ENCODE assay signal across 6 cellular contexts in the genomic region with DNA sequence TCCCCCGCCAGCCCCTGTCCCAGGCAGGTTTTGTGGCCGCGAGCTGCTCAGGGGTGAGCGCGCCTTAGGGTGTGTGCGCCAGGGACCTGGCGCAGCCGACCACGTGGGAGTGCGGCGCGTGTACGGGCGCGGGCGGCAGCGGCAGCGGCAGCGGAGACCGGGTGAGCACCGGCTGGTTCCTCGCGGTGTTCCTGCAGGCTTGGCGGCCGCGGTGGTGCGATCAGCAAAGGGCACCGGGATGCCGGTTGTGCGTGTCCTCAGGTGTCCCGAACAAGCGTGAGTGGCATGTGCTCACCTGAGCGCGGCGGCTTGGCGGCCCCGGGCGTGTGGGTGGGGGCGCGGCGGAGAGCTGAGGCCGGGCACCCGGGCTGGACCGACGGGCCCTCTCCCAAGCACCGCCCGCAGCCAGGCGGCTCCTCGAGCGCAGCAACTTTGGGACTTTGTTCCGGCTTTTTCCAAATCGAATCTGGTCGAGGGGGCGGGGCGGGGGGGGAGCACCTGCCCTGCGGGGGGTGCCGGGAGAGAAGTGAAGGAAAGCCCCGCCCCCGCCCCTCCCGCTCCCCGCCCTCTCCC. TPM values are rescaled to one million over a fixed set of nuclear protein-coding genes. Genes with fewer than 3 reads are reported as not detected.
DNase-seq lines count a peak whose midpoint lies in the region; ATAC-seq lines count a peak whose summit lies in the region.

No MANE protein-coding gene starts in this region.

- no peaks in the 10 kb centered on the region for H3K36me3 Mint-ChIP-seq in naive thymus-derived CD4-positive, alpha-beta T cell

- ATAC-seq in naive thymus-derived CD4-positive, alpha-beta T cell: peak; percentile 35
- no peak for ATAC-seq in HG02623 (IDR thresholded peaks at IDR 0.05; ENCODE audit: unreplicated experiment)
- ATAC-seq in GM21515 (IDR thresholded peaks at IDR 0.05; ENCODE audit: unreplicated experiment): no peak

- peaks cover 5 to 12% of the 10 kb centered on the region in 2 donors for H3K27me3 ChIP-seq in naive thymus-derived CD4-positive, alpha-beta T cell (ENCODE audit: control insufficient read depth in 2 of 2, insufficient read depth in 2 of 2, low read length in 2 of 2)

- peaks cover 0 to 5% of the 10 kb centered on the region in 2 donors for H3K4me1 ChIP-seq in naive thymus-derived CD4-positive, alpha-beta T cell (ENCODE audit: control insufficient read depth in 2 of 2, insufficient read depth in 2 of 2, low read length in 2 of 2)

- no peak overlapping the region for H3K4me3 ChIP-seq in naive thymus-derived CD4-positive, alpha-beta T cell (ENCODE audit: low read length)

- peak; percentile 51 for DNase-seq in NCI-H1105 treated with DMSO at 0.1 percent for 48 hours (lab: John Stamatoyannopoulos, UW)
- DNase-seq in NCI-H1105 (lab: John Stamatoyannopoulos, UW): no peak
- DNase-seq in astrocyte of the hippocampus (ENCODE audit: low read depth, low spot score): peak; percentile 37
- DNase-seq in naive thymus-derived CD4-positive, alpha-beta T cell: peak in 3 of 9 donors; percentile 24 to 52 (median 31)

- H3K27ac Mint-ChIP-seq in naive thymus-derived CD4-positive, alpha-beta T cell: no peak overlapping the region

- peaks cover 22 to 52% (median 30%) of the 10 kb centered on the region in 5 donors for H3K27me3 Mint-ChIP-seq in naive thymus-derived CD4-positive, alpha-beta T cell

- H3K27ac ChIP-seq in naive thymus-derived CD4-positive, alpha-beta T cell (ENCODE audit: low read depth, low read length): no peak overlapping the region

- POLR2A ChIA-PET in naive thymus-derived CD4-positive, alpha-beta T cell (lab: Charles Lee): no interaction called here

- no peaks in the 10 kb centered on the region for H3K9me3 ChIP-seq in naive thymus-derived CD4-positive, alpha-beta T cell (ENCODE audit: control insufficient read depth in 2 of 3, low read length in 3 of 3)

- H3K4me1 Mint-ChIP-seq in naive thymus-derived CD4-positive, alpha-beta T cell: peaks cover 0 to 12% (median 4%) of the 10 kb centered on the region in 7 donors

- H3K36me3 ChIP-seq in naive thymus-derived CD4-positive, alpha-beta T cell (ENCODE audit: control insufficient read depth in 2 of 3, insufficient read depth in 3 of 3, low read length in 3 of 3): no peaks in the 10 kb centered on the region

- H3K9me3 Mint-ChIP-seq in naive thymus-derived CD4-positive, alpha-beta T cell: peaks cover 0 to 1% (median 0%) of the 10 kb centered on the region in 11 donors

- CTCF ChIA-PET in naive thymus-derived CD4-positive, alpha-beta T cell (lab: Charles Lee): no interaction called here

- peak overlapping the region; percentile 63 to 86 (median 80) for H3K4me3 Mint-ChIP-seq in naive thymus-derived CD4-positive, alpha-beta T cell

- intact Hi-C loops in naive thymus-derived CD4-positive, alpha-beta T cell (cut with micrococcal nuclease): no loop called here

RNA-seq across cellular contexts. Expression of a gene that starts 0.3 kb away (rescaled TPM):
- total RNA-seq in naive thymus-derived CD4-positive, alpha-beta T cell: under 1 TPM in 1 of 5 experiments, not detected in 4; 0.17 TPM
- polyA plus RNA-seq in naive thymus-derived CD4-positive, alpha-beta T cell: not detected

RNA-seq across cellular contexts. Expression of a gene that starts 14.3 kb away (rescaled TPM):
- 1 to 10 TPM in 1 of 5 experiments, under 1 TPM in 2, not detected in 2; 0.34 to 3.6 (median 0.48) TPM for total RNA-seq in naive thymus-derived CD4-positive, alpha-beta T cell
- not detected for polyA plus RNA-seq in naive thymus-derived CD4-positive, alpha-beta T cell

RNA-seq across cellular contexts. Expression of a gene that starts 37.3 kb away (rescaled TPM):
- total RNA-seq in naive thymus-derived CD4-positive, alpha-beta T cell: 10 to 100 TPM in 1 of 5 experiments, under 1 TPM in 1, not detected in 3; 0.37 to 18.7 TPM
- under 1 TPM in 1 of 2 donors, not detected in 1; 0.19 TPM for polyA plus RNA-seq in naive thymus-derived CD4-positive, alpha-beta T cell

RNA-seq across cellular contexts. Expression of a gene that starts 50.4 kb away (rescaled TPM):
- total RNA-seq in naive thymus-derived CD4-positive, alpha-beta T cell: 100 to 1,000 TPM in 1 of 5 experiments, 10 to 100 TPM in 4; 35.8 to 104 (median 54.7) TPM
- 100 to 1,000 TPM in 1 of 2 donors, 10 to 100 TPM in 1; 61.5 to 102 TPM for polyA plus RNA-seq in naive thymus-derived CD4-positive, alpha-beta T cell

RNA-seq across cellular contexts. Expression of a gene that starts 52.8 kb away (rescaled TPM):
- total RNA-seq in naive thymus-derived CD4-positive, alpha-beta T cell: not detected
- polyA plus RNA-seq in naive thymus-derived CD4-positive, alpha-beta T cell: not detected
